ENCODE assay signal across 1 cellular context in genomic region chr9:78871452-78872331, GRCh38.
A peak's percentile ranks its signal among the peaks of the same experiment; 100 is the strongest.
TF ChIP-seq lines count a peak whose summit lies in the region.

No MANE protein-coding gene starts in this region.

TF ChIP-seq in endothelial cell of umbilical vein, 7 proteins besides CTCF, POLR2A, EP300 and RAD21:
- TF ChIP-seq MYC (IDR thresholded peaks at IDR 0.05; ENCODE audit: low read depth, low read length) = no peak
- peak; percentile 42 for TF ChIP-seq POLR2AphosphoS5 (IDR thresholded peaks at IDR 0.05; ENCODE audit: insufficient read depth, low read depth, low read length)
- peak; percentile 22 for TF ChIP-seq JUN (IDR thresholded peaks at IDR 0.05; ENCODE audit: borderline replicate concordance, insufficient read depth, insufficient read length, low read depth)
- TF ChIP-seq FOS (IDR thresholded peaks at IDR 0.05; ENCODE audit: borderline replicate concordance, insufficient read depth, low read length) = peak; percentile 48
- peak; percentile 15 for TF ChIP-seq GATA2 (IDR thresholded peaks at IDR 0.05; ENCODE audit: insufficient read depth, insufficient read length, low read depth, low read length)
- no peak for TF ChIP-seq MAX (IDR thresholded peaks at IDR 0.05; ENCODE audit: insufficient read depth, insufficient read length)
- TF ChIP-seq EZH2 (IDR thresholded peaks at IDR 0.05; ENCODE audit: borderline replicate concordance, low read depth, low read length, severe bottlenecking) = no peak
